In genomic region chr1:100038401-100039306, GRCh38 we compare ENCODE assay signal across 8 cellular contexts.
DNase-seq lines count a peak whose midpoint lies in the region; ATAC-seq and TF ChIP-seq lines count a peak whose summit lies in the region.

No MANE protein-coding gene starts in this region.

- DNase-seq in Caki2 (ENCODE audit: low read depth) (peak; percentile 51), HL-60 (ENCODE audit: low read depth in 1 of 2, low spot score in 1 of 2) (peak; percentile 35 to 66), RPMI8226 (peak; percentile 67), germinal center (ENCODE audit: low spot score) (peak; percentile 61), omental fat pad (ENCODE audit: low spot score) (no peak), testis (peak; percentile 72)
- DNase-seq in activated naive CD4-positive, alpha-beta T cell (lab: John Stamatoyannopoulos, UW), result peak; percentile 36 to 70 (median 55)

- peak overlapping the region; percentile 82 for H3K4me3 ChIP-seq in HL-60 (replicated peaks; ENCODE audit: insufficient read depth, low read length)
- H3K4me3 ChIP-seq in testis, result peak overlapping the region; percentile 92 to 96

- H3K4me1 ChIP-seq in testis, result peaks cover 8% of the 10 kb centered on the region

- WGBS in testis, 2 donors, result 0 to 1% methylated on average over 15 to 69 of the region's 70 CpGs

- in situ Hi-C loops in Caki2 (cut with HindIII; ENCODE audit: low pct_unique_long_range_greater_than_20kb, low sequenced_read_pairs), result no loop called here

- H3K27me3 ChIP-seq in HL-60 (ENCODE audit: insufficient read depth, poor library complexity, severe bottlenecking), result no peaks in the 10 kb centered on the region
- H3K27me3 ChIP-seq in testis, result no peaks in the 10 kb centered on the region

- TF ChIP-seq POLR2A in testis (IDR thresholded peaks at IDR 0.05), result no peak

- TF ChIP-seq CTCF in HL-60 (IDR thresholded peaks at IDR 0.05; ENCODE audit: insufficient read depth, low read length) (no peak), omental fat pad (IDR thresholded peaks at IDR 0.05) (no peak), testis (IDR thresholded peaks at IDR 0.05) (no peak)

- ATAC-seq in GM19463 (IDR thresholded peaks at IDR 0.05; ENCODE audit: unreplicated experiment) (peak; percentile 44), omental fat pad (ENCODE audit: low FRiP score) (peak; percentile 61)

- H3K27ac ChIP-seq in HL-60 (replicated peaks), result peak overlapping the region; percentile 90
- H3K27ac ChIP-seq in testis, result peak overlapping the region; percentile 98 to 99

- intact Hi-C loops in testis (cut with DNase I; ENCODE audit: low total_unique reads), result loop anchor here (5.0 kb wide), 1 partner anchor 94 kb away; the partner anchor contains the start of genes SASS6 and TRMT13

- no peaks in the 10 kb centered on the region for H3K9me3 ChIP-seq in testis

- no peaks in the 10 kb centered on the region for H3K36me3 ChIP-seq in testis (ENCODE audit: low read depth, missing control alignments)
